In genomic region chr6:112163295-112164257, GRCh38 we compare ENCODE assay signal across 8 cellular contexts.
DNase-seq lines count a peak whose midpoint lies in the region; ATAC-seq and TF ChIP-seq lines count a peak whose summit lies in the region.

No MANE protein-coding gene starts in this region.

- 34 to 40% methylated on average over 21 of the region's 21 CpGs for WGBS in esophagus squamous epithelium, 2 donors
- 33 to 35% methylated on average over 21 of the region's 21 CpGs for WGBS in testis, 2 donors

- no peaks in the 10 kb centered on the region for H3K36me3 Mint-ChIP-seq in CD4-positive, alpha-beta T cell (ENCODE audit: low read depth)

- H3K4me1 Mint-ChIP-seq in CD4-positive, alpha-beta T cell (ENCODE audit: low read depth), result peaks cover 12% of the 10 kb centered on the region

- H3K4me1 ChIP-seq in esophagus squamous epithelium (no peaks in the 10 kb centered on the region), testis (peaks cover 4% of the 10 kb centered on the region)

- TF ChIP-seq POLR2A in esophagus squamous epithelium (IDR thresholded peaks at IDR 0.05), result no peak
- no peak for TF ChIP-seq POLR2A in testis (IDR thresholded peaks at IDR 0.05)

- CTCF ChIA-PET in CD4-positive, alpha-beta T cell (lab: Charles Lee), result interaction anchor here (0.7 to 2.1 kb wide), 10 partner anchors 13 to 1152 kb away, joined by 3 to 16 read pairs (median 4); partner anchors contain the start of genes FAM229B and TUBE1

- intact Hi-C loops in CD4-positive, alpha-beta T cell (cut with DNase I, micrococcal nuclease), result loop anchor here (1.0 to 10.0 kb wide), 7 partner anchors 77 to 1636 kb away; partner anchors contain the start of genes FAM229B (in 1 of the 2) and TUBE1 (in 1 of the 2)
- intact Hi-C loops in esophagus squamous epithelium (cut with DNase I) (no loop called here), testis (cut with DNase I; ENCODE audit: low total_unique reads) (no loop called here)

- no peaks in the 10 kb centered on the region for H3K27me3 ChIP-seq in CD4-positive, alpha-beta T cell (ENCODE audit: control insufficient read depth, insufficient read depth, low read length)
- no peaks in the 10 kb centered on the region for H3K27me3 ChIP-seq in esophagus squamous epithelium
- no peaks in the 10 kb centered on the region for H3K27me3 ChIP-seq in testis

- no peaks in the 10 kb centered on the region for H3K9me3 Mint-ChIP-seq in CD4-positive, alpha-beta T cell

- H3K36me3 ChIP-seq in esophagus squamous epithelium (peaks cover 0 to 67% (median 0%) of the 10 kb centered on the region in 3 donors), testis (ENCODE audit: low read depth, missing control alignments) (no peaks in the 10 kb centered on the region)

- H3K4me3 ChIP-seq in esophagus squamous epithelium, result no peak overlapping the region
- no peak overlapping the region for H3K4me3 ChIP-seq in testis

- TF ChIP-seq CTCF in CD4-positive, alpha-beta T cell (IDR thresholded peaks at IDR 0.05), result peak; percentile 87
- TF ChIP-seq CTCF in esophagus squamous epithelium (IDR thresholded peaks at IDR 0.05) (peak; percentile 38 to 78 (median 58)), testis (IDR thresholded peaks at IDR 0.05) (peak; percentile 49 to 77 (median 68))

- H3K27ac Mint-ChIP-seq in CD4-positive, alpha-beta T cell, result no peak overlapping the region

- ATAC-seq in CD4-positive, alpha-beta T cell (ENCODE audit: poor library complexity), result peak; percentile 97
- ATAC-seq in HG03342 (IDR thresholded peaks at IDR 0.05; ENCODE audit: unreplicated experiment), result peak; percentile 99

- H3K9me3 ChIP-seq in CD4-positive, alpha-beta T cell (ENCODE audit: control insufficient read depth, low read length), result no peaks in the 10 kb centered on the region
- no peaks in the 10 kb centered on the region for H3K9me3 ChIP-seq in esophagus squamous epithelium
- no peaks in the 10 kb centered on the region for H3K9me3 ChIP-seq in testis

- peak overlapping the region; percentile 35 for H3K4me3 Mint-ChIP-seq in CD4-positive, alpha-beta T cell

- H3K27me3 Mint-ChIP-seq in CD4-positive, alpha-beta T cell, result peaks cover 32% of the 10 kb centered on the region

- H3K27ac ChIP-seq in CD4-positive, alpha-beta T cell (ENCODE audit: low read depth, low read length), result no peak overlapping the region
- H3K27ac ChIP-seq in esophagus squamous epithelium (no peak overlapping the region), testis (no peak overlapping the region)

- POLR2A ChIA-PET in CD4-positive, alpha-beta T cell (lab: Charles Lee), result no interaction called here

- peak; percentile 56 to 78 (median 68) for DNase-seq in CD4-positive, alpha-beta T cell
- DNase-seq in GM19240 (ENCODE audit: insufficient read length, low spot score), result peak; percentile 52
- DNase-seq in NOMO-1 treated with DMSO at 0.1 percent for 48 hours (lab: John Stamatoyannopoulos, UW; ENCODE audit: unreplicated experiment), result peak; percentile 64
- peak; percentile 26 for DNase-seq in activated CD8-positive, alpha-beta memory T cell treated with anti-CD3 and anti-CD28 coated beads, Interleukin-2, amount 50 U/mL, for 1 hour (ENCODE audit: extremely low read depth)
- DNase-seq in esophagus squamous epithelium (lab: John Stamatoyannopoulos, UW), result no peak
- peak in 36 of 56 donors; percentile 1 to 69 (median 16) for DNase-seq in nucleus accumbens (lab: John Stamatoyannopoulos, UW)
- peak; percentile 88 for DNase-seq in testis

Comparison
In these comparisons a context has a peak if more than half of its experiments do, and no peak if none do; other contexts are left out.
1. intact Hi-C loops: an anchor here in CD4-positive, alpha-beta T cell (1.0 to 10.0 kb wide); none called in esophagus squamous epithelium and testis.